In genomic region chr11:76671236-76671590, GRCh38 we compare ENCODE assay signal across 9 cellular contexts. TPM values are rescaled to one million over a fixed set of nuclear protein-coding genes. Genes with fewer than 3 reads are reported as not detected.
DNase-seq lines count a peak whose midpoint lies in the region; ATAC-seq, FAIRE-seq and TF ChIP-seq lines count a peak whose summit lies in the region.
"Had no signal": no experiment of that assay in that cellular context is flagged by ENCODE, and none has a peak within 500 bp of the region (broad histone marks: within the 10 kb centered on the region; RNA-seq: fewer than 3 reads in every experiment).

No MANE protein-coding gene starts in this region.

- no peak for FAIRE-seq in bronchial epithelial cell (lab: Jason Lieb, UNC)

- peaks cover 13 to 75% (median 50%) of the 10 kb centered on the region in 9 donors for H3K4me1 ChIP-seq in heart right ventricle
- peaks cover 25% of the 10 kb centered on the region for H3K4me1 ChIP-seq in muscle layer of colon (ENCODE audit: insufficient read depth, low read length)
- H3K4me1 ChIP-seq in urinary bladder (ENCODE audit: insufficient read depth): no peaks in the 10 kb centered on the region

- H3K4me3 ChIP-seq in heart right ventricle (peak overlapping the region in 9 of 10 donors; percentile 62 to 87 (median 75)), bronchial epithelial cell (ENCODE audit: low read depth, low read length) (peak overlapping the region; percentile 40), muscle layer of colon (ENCODE audit: low read depth in 1 of 2, low read length in 2 of 2) (peak overlapping the region; percentile 45 to 65), urinary bladder (ENCODE audit: low read depth, low read length) (peak overlapping the region; percentile 74)

- in situ Hi-C loops in G401 (cut with HindIII; ENCODE audit: low sequenced_read_pairs): no loop called here

- no peaks in the 10 kb centered on the region for H3K36me3 ChIP-seq in heart right ventricle
- no peaks in the 10 kb centered on the region for H3K36me3 ChIP-seq in bronchial epithelial cell (ENCODE audit: control insufficient read depth, insufficient read depth, low read length)
- no peaks in the 10 kb centered on the region for H3K36me3 ChIP-seq in muscle layer of colon (ENCODE audit: insufficient read depth, low read length)
- H3K36me3 ChIP-seq in urinary bladder (ENCODE audit: insufficient read depth): no peaks in the 10 kb centered on the region

- H3K27ac ChIP-seq in heart right ventricle: peak overlapping the region in 9 of 10 donors; percentile 83 to 96 (median 91)
- peak overlapping the region; percentile 25 for H3K27ac ChIP-seq in muscle layer of colon (ENCODE audit: low read depth, low read length)
- H3K27ac ChIP-seq in urinary bladder (ENCODE audit: low read depth): no peak overlapping the region

- ATAC-seq in heart right ventricle (peak in 1 of 8 donors; percentile 10), left cardiac atrium (no peak), GM18858 (IDR thresholded peaks at IDR 0.05; ENCODE audit: unreplicated experiment) (no peak)

- no peak overlapping the region for H3K9ac ChIP-seq in muscle layer of colon (ENCODE audit: low read length)

- peaks cover 0 to 36% (median 0%) of the 10 kb centered on the region in 7 donors for H3K27me3 ChIP-seq in heart right ventricle
- H3K27me3 ChIP-seq in bronchial epithelial cell (ENCODE audit: control insufficient read depth, insufficient read depth, low read length): peaks cover 6% of the 10 kb centered on the region
- peaks cover 8 to 10% of the 10 kb centered on the region in 2 donors for H3K27me3 ChIP-seq in muscle layer of colon (ENCODE audit: control insufficient read depth in 1 of 2, insufficient read depth in 2 of 2, low read length in 2 of 2)

- no peak for DNase-seq in heart right ventricle
- DNase-seq in left cardiac atrium: no peak
- no peak for DNase-seq in bronchial epithelial cell (ENCODE audit: low read depth)
- no peak for DNase-seq in G401 (ENCODE audit: low spot score)
- DNase-seq in SW480 (ENCODE audit: low spot score): no peak
- DNase-seq: DMS 273 treated with DMSO at 0.1 percent for 48 hours had no signal

- WGBS in heart right ventricle, 2 donors: 19 to 39% methylated on average over 8 of the region's 8 CpGs
- WGBS in urinary bladder: 40% methylated on average over 8 of the region's 8 CpGs

- TF ChIP-seq CTCF in heart right ventricle (IDR thresholded peaks at IDR 0.05) (no peak), bronchial epithelial cell (IDR thresholded peaks at IDR 0.05; ENCODE audit: insufficient read depth, low read length, severe bottlenecking) (no peak)

- intact Hi-C loops in heart right ventricle (cut with DNase I): loop anchor here in 5 of 10 donors (1.0 to 5.0 kb wide), 4 partner anchors 59 to 92 kb away; no protein-coding TSS in a partner anchor
- intact Hi-C loops in left cardiac atrium (cut with DNase I): loop anchor here in 1 of 2 donors (5.0 to 10.0 kb wide), 2 partner anchors 59 to 96 kb away; no protein-coding TSS in a partner anchor

- H3K9me3 ChIP-seq in heart right ventricle (no peaks in the 10 kb centered on the region), muscle layer of colon (ENCODE audit: low read length) (no peaks in the 10 kb centered on the region)

RNA-seq across cellular contexts. Expression of gene LRRC32, which starts 0.7 kb away (rescaled TPM):
- total RNA-seq in heart right ventricle (10 to 100 TPM; 16.7 to 61.3 (median 31.5) TPM), left cardiac atrium (10 to 100 TPM; 43.8 to 88.2 TPM), bronchial epithelial cell (0.26 TPM in 1 of 2 replicates, not detected in the other), urinary bladder (16.3 TPM)
- polyA plus RNA-seq in heart right ventricle (100 to 1,000 TPM in 1 of 2 donors, 10 to 100 TPM in 1; 62.4 to 215 TPM), urinary bladder (65.6 TPM)
- 0.49 TPM in 1 of 2 replicates, not detected in the other for total RNA-seq in G401 (2014; rRNA removed; shearing (Covaris generic))

Comparison
In these comparisons a context has a peak if more than half of its experiments do, and no peak if none do; other contexts are left out.
1. RNA of gene LRRC32, which starts 0.7 kb away (total RNA-seq): 43.8 to 88.2 TPM in left cardiac atrium, 16.7 to 61.3 TPM in heart right ventricle and 16.3 TPM in urinary bladder (single experiment); 0.26 TPM in bronchial epithelial cell and 0.49 TPM in G401; every median in the first group is over 10 times any median in the second.
2. Peak in every context shown above with its lines, with median percentiles within 50 percentile points of each other: H3K4me3 ChIP-seq.